In the genomic region with DNA sequence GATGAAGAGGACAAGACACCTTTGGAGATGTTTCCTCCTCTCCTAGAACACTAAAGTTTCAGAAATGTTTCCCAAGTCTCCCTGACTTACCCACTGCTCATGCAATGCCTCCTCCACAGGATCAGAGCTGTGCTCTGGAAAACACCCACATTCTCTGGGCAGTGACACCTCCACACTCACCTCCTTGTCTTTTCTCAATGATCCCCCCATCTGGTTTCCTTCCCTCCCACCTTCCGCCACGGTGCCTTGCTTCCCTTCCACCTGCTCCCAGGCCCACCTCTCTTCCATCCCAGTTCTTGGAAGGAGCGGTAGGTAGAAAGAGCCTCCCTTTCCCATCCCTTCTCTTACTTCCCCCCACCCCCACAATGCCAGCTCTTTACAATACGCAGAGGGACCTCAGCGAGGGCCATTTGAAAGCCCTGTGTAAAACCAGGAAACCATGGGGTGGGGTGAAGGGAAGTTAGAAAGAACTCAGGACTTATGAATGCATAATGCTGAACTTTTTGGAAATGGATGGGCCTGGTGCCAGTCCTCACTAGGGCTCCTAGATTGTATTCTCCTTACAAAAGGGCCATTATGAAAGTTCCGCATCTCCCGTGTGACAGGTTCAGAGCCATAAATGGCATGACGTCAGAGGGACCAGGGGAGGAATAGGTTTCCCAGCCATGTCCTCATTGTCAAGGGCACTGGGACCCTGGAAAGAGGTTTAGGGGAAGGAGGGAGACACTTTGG, we compare ENCODE assay signal across 24 cellular contexts. TPM values are rescaled to one million over a fixed set of nuclear protein-coding genes. Genes with fewer than 3 reads are reported as not detected.
DNase-seq lines count a peak whose midpoint lies in the region; ATAC-seq and TF ChIP-seq lines count a peak whose summit lies in the region.
"Had no signal": no experiment of that assay in that cellular context is flagged by ENCODE, and none has a peak within 500 bp of the region (broad histone marks: within the 10 kb centered on the region; RNA-seq: fewer than 3 reads in every experiment).

No MANE protein-coding gene starts in this region.

- intact Hi-C loops in left ventricle myocardium inferior (cut with micrococcal nuclease) (no loop called here), left cardiac atrium (cut with DNase I) (no loop called here)

- H3K4me1 ChIP-seq in left ventricle myocardium inferior: peaks cover 24% of the 10 kb centered on the region
- peaks cover 0 to 8% (median 3%) of the 10 kb centered on the region in 3 donors for H3K4me1 ChIP-seq in gastroesophageal sphincter
- H3K4me1 ChIP-seq in thoracic aorta (ENCODE audit: control insufficient read depth in 1 of 2, low read depth in 2 of 2): peaks cover 39 to 97% of the 10 kb centered on the region in 2 donors

- H3K27me3 ChIP-seq in left ventricle myocardium inferior (ENCODE audit: low read depth) (peaks cover 26% of the 10 kb centered on the region), gastroesophageal sphincter (no peaks in the 10 kb centered on the region), thoracic aorta (replicated peaks; ENCODE audit: insufficient read depth) (no peaks in the 10 kb centered on the region)

- H3K9me3 ChIP-seq in left ventricle myocardium inferior (replicated peaks) (peaks cover under 1% of the 10 kb centered on the region), gastroesophageal sphincter (peaks cover 0 to 5% (median 0%) of the 10 kb centered on the region in 3 donors), thoracic aorta (no peaks in the 10 kb centered on the region)
- H3K9me3 ChIP-seq: SK-N-SH had no signal

- WGBS in gastroesophageal sphincter (ENCODE audit: low coverage in 1 of 2), 2 donors: 85% methylated on average over 3 of the region's 8 CpGs; no CpG with 5 or more reads in 1 of the 2 donors

- DNase-seq in left ventricle myocardium inferior (no peak), left cardiac atrium (no peak), SK-MEL-5 (ENCODE audit: low read depth, low spot score) (peak; percentile 99), thoracic aorta (ENCODE audit: low spot score) (no peak), DMS53 (lab: John Stamatoyannopoulos, UW) (no peak), activated gamma-delta T cell (lab: John Stamatoyannopoulos, UW) (no peak)
- DNase-seq: CD8-positive, alpha-beta memory T cell; H7; HFFc6; KBM-7; MM.1S; NCI-H1048; NCI-H1417 treated with DMSO at 0.1 percent for 48 hours; NCI-H187; NCI-H2107; NCI-H446 treated with DMSO at 0.1 percent for 48 hours; NCI-H526 treated with DMSO at 0.1 percent for 48 hours; PC-3; SHP77 treated with DMSO at 0.1 percent for 48 hours; SK-N-SH had no signal

- TF ChIP-seq POLR2A in gastroesophageal sphincter (IDR thresholded peaks at IDR 0.05): no peak

- H3K36me3 ChIP-seq in left ventricle myocardium inferior: peaks cover 6% of the 10 kb centered on the region
- H3K36me3 ChIP-seq in gastroesophageal sphincter: peaks cover 0 to 27% of the 10 kb centered on the region in 2 donors
- H3K36me3 ChIP-seq in thoracic aorta: peaks cover 51% of the 10 kb centered on the region

- in situ Hi-C loops in SK-MEL-5 (cut with HindIII; ENCODE audit: low pct_unique_long_range_greater_than_20kb, low sequenced_read_pairs): no loop called here

- no peak for TF ChIP-seq EP300 in gastroesophageal sphincter (IDR thresholded peaks at IDR 0.05)

- ATAC-seq in left cardiac atrium: no peak
- ATAC-seq in gastroesophageal sphincter: peak; percentile 29
- no peak for ATAC-seq in thoracic aorta (ENCODE audit: insufficient number of reproducible peaks, low FRiP score, low read depth)
- ATAC-seq: PC-3 had no signal

- H3K27ac ChIP-seq in left ventricle myocardium inferior (replicated peaks) (peak overlapping the region; percentile 55), gastroesophageal sphincter (peak overlapping the region in 1 of 4 donors; percentile 54), thoracic aorta (peak overlapping the region; percentile 46 to 88)
- H3K27ac ChIP-seq: C4-2B, HL-60 had no signal

- H3K4me3 ChIP-seq in left ventricle myocardium inferior: no peak overlapping the region
- no peak overlapping the region for H3K4me3 ChIP-seq in gastroesophageal sphincter
- H3K4me3 ChIP-seq in thoracic aorta: no peak overlapping the region

- no peak for TF ChIP-seq CTCF in left ventricle myocardium inferior (IDR thresholded peaks at IDR 0.05; ENCODE audit: borderline replicate concordance)
- TF ChIP-seq CTCF in gastroesophageal sphincter (IDR thresholded peaks at IDR 0.05): no peak
- TF ChIP-seq CTCF in thoracic aorta (IDR thresholded peaks at IDR 0.05): no peak

RNA-seq across cellular contexts. Expression of a gene that starts 12.8 kb away (rescaled TPM):
- total RNA-seq in left ventricle myocardium inferior: 62.5 TPM
- 100 to 1,000 TPM; 121 to 122 TPM for total RNA-seq in left cardiac atrium
- total RNA-seq in SK-MEL-5 (2014; rRNA removed; shearing (Covaris generic)): 111 and 119 TPM in 2 replicates
- polyA plus RNA-seq in SK-MEL-5 (2015; cell fraction: cytosol; rRNA removed): 1,320 and 1,402 TPM in 2 replicates
- 242 and 278 TPM in 2 replicates for polyA plus RNA-seq in SK-MEL-5 (2015; cell fraction: nucleus; rRNA removed)
- total RNA-seq in gastroesophageal sphincter: 100 to 1,000 TPM in 2 of 4 donors, 10 to 100 TPM in 2; 77.7 to 186 (median 127) TPM
- total RNA-seq in thoracic aorta: 1,000 to 10,000 TPM in 1 of 2 donors, 100 to 1,000 TPM in 1; 824 to 1,103 TPM
- total RNA-seq: HT-29 had no signal
